18 cellular contexts compared by ENCODE assay signal in the genomic region with DNA sequence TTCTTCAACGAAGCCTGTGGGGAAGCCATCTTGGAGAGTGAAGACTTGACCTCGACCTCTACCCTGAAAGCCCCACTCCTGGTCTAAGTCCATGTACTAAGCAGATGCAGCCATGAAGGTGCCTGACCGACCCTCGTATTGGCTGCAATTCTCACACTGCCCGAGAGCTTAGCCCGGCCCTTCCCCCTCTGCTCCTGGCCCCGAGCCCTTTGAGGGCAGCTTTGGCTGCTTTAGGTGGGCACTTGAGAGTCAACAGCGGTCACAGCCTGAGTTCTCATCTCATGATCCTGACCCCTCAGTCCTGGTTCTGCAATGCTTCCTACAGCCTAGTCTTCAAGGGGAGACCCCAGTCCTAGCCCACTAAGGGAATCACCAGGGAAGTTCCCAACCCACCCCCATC. TPM values are rescaled to one million over a fixed set of nuclear protein-coding genes. Genes with fewer than 3 reads are reported as not detected.
"Had no signal": no experiment of that assay in that cellular context is flagged by ENCODE, and none has a peak within 500 bp of the region (broad histone marks: within the 10 kb centered on the region; RNA-seq: fewer than 3 reads in every experiment).

No MANE protein-coding gene starts in this region.

- H3K4me2 ChIP-seq: hepatocyte had no signal

- H3K36me3 ChIP-seq: gastroesophageal sphincter, neutrophil, spleen, tibial nerve had no signal

- H3K4me1 ChIP-seq: gastroesophageal sphincter, tibial nerve had no signal

- H3K27me3 ChIP-seq: esophagus muscularis mucosa, gastroesophageal sphincter, hepatocyte, tibial nerve had no signal

- DNase-seq: effector memory CD8-positive, alpha-beta T cell; glutamatergic neuron; kidney; left cardiac atrium; mesendoderm; naive B cell; spleen; stimulated activated CD4-positive, alpha-beta T cell treated with anti-CD3 and anti-CD28 coated beads, Interleukin-15, amount 100 ng/mL, for 24 hours; stimulated activated CD4-positive, alpha-beta T cell treated with anti-CD3 and anti-CD28 coated beads, Interleukin-1b, Interleukin-23, amount 100 ng/mL, for 48 hours; stimulated activated CD4-positive, alpha-beta T cell treated with anti-CD3 and anti-CD28 coated beads, Interleukin-4, amount 100 ng/mL, for 24 hours had no signal

- H3K79me2 ChIP-seq: hepatocyte had no signal

- ATAC-seq: effector memory CD8-positive, alpha-beta T cell; gastroesophageal sphincter; stimulated activated memory B cell treated with anti-CD40 and anti-IgM and Interleukin-4, amounts not matched to agents 10 μg/mL and 1 μg/mL and 100 μg/mL, for 72 hours had no signal

- H3K27ac ChIP-seq: epithelial cell of prostate, esophagus muscularis mucosa, gastroesophageal sphincter, hepatocyte, neutrophil, spleen, tibial nerve had no signal

- H3K9me3 ChIP-seq: esophagus muscularis mucosa, gastroesophageal sphincter, neutrophil, spleen, tibial nerve had no signal

- H3K4me3 ChIP-seq: esophagus muscularis mucosa, gastroesophageal sphincter, hepatocyte, spleen, tibial nerve had no signal

- H2AFZ ChIP-seq: hepatocyte had no signal

RNA-seq across cellular contexts. Expression of a gene that starts 35.9 kb away (rescaled TPM):
- total RNA-seq: osteoblast had no signal
- polyA plus RNA-seq: hepatocyte had no signal
